ENCODE assay signal across 8 cellular contexts in the genomic region with DNA sequence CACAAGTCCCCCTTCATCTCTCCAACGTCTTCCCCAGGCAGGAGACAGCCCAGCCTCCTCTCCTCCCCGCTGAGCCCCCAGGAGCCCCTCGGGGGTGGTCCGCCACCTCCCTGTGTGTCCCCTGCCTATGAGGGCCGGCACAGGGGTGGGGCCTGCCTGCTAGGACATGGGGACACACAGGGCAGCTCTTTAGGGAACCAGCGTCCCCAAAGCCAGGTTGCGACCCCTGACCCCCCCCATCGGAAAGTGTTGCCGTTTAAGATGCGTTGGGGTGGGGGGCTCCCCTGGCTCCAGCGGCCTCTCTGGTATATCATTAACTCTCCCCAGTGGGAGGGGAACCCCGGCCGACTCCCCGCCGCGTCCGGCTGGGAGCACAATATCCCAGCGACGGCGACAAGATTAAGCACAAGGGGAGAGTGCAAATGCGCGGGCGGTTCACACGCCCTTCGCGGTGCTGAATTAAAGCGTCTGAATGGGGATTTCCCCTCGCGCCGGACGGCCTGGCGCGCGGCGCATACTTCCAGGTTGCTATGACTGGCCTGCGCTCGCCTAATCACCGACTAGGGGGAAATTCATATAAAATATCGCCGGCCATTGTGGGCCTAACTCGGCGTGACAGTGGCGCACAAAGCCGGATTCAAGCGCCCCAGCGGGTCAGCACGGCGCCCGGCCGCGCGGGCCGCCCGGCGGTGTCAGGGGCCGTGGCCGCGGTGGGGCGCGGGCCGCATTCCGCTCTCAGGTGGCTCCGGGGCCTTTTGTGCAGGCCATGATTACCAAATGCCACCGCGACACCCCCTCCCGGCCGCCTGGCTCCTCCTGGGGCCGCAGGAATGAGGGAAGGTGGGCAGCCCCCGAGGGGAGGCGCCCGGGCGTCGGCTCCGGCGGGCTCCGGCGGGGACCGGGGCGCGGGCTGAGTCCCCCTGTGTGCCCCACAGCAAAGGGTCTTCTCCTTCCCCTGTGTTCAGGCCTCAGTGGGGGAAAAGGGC. TPM values are rescaled to one million over a fixed set of nuclear protein-coding genes. Genes with fewer than 3 reads are reported as not detected.
DNase-seq lines count a peak whose midpoint lies in the region; ATAC-seq, FAIRE-seq and TF ChIP-seq lines count a peak whose summit lies in the region.

No MANE protein-coding gene starts in this region.

- POLR2A ChIA-PET in Panc1 (lab: Charles Lee) = no interaction called here

- peak; percentile 90 for ATAC-seq in GM21529 (IDR thresholded peaks at IDR 0.05; ENCODE audit: unreplicated experiment)
- ATAC-seq in Panc1 = peak; percentile 78

- DNase-seq in ELR (ENCODE audit: low read depth) (peak; percentile 10), Panc1 (ENCODE audit: low read depth, low spot score) (no peak), endothelial cell (ENCODE audit: low spot score) (peak; percentile 34), osteocyte (ENCODE audit: extremely low spot score, unreplicated experiment) (peak; percentile 81), inferior parietal cortex (ENCODE audit: extremely low spot score) (no peak), HTR-8/SVneo (ENCODE audit: insufficient read length, low spot score) (no peak)
- no peak for DNase-seq in effector CD4-positive, alpha-beta T cell

- H3K27me3 Mint-ChIP-seq in endothelial cell (ENCODE audit: unreplicated experiment) (peaks cover 11% of the 10 kb centered on the region), osteocyte (ENCODE audit: unreplicated experiment) (peaks cover 34% of the 10 kb centered on the region)

- H3K27me3 ChIP-seq in Panc1 (ENCODE audit: control insufficient read depth, insufficient read depth, low read length) = no peaks in the 10 kb centered on the region

- peaks cover 4% of the 10 kb centered on the region; the same call in 1 of the 2 replicates for H3K4me1 ChIP-seq in Panc1 (ENCODE audit: control insufficient read depth, insufficient read depth, low read length)

- H3K4me1 Mint-ChIP-seq in endothelial cell (ENCODE audit: unreplicated experiment) = no peaks in the 10 kb centered on the region
- peaks cover 2% of the 10 kb centered on the region for H3K4me1 Mint-ChIP-seq in osteocyte (ENCODE audit: unreplicated experiment)

- TF ChIP-seq CTCF in Panc1 (IDR thresholded peaks at IDR 0.05) (no peak), endothelial cell (IDR thresholded peaks at IDR 0.05; ENCODE audit: unreplicated experiment) (no peak), osteocyte (IDR thresholded peaks at IDR 0.05) (no peak)

- H3K9me3 Mint-ChIP-seq in endothelial cell (ENCODE audit: unreplicated experiment) (no peaks in the 10 kb centered on the region), osteocyte (ENCODE audit: unreplicated experiment) (peaks cover 10% of the 10 kb centered on the region)

- H3K27ac Mint-ChIP-seq in endothelial cell (ENCODE audit: unreplicated experiment) (no peak overlapping the region), osteocyte (ENCODE audit: unreplicated experiment) (no peak overlapping the region)

- peak overlapping the region in 1 of 2 experiments; percentile 11; a peak in 1 of 4 replicates for H3K4me3 ChIP-seq in Panc1 (ENCODE audit: low read depth in 2 of 2, low read length in 2 of 2)

- H3K27ac ChIP-seq in Panc1 (ENCODE audit: low read length) = no peak overlapping the region

- H3K4me3 Mint-ChIP-seq in endothelial cell (ENCODE audit: unreplicated experiment) = no peak overlapping the region
- peak overlapping the region; percentile 17 for H3K4me3 Mint-ChIP-seq in osteocyte (ENCODE audit: unreplicated experiment)

- no TSS peak for BruUV-seq in Panc1 (replicated peaks; lab: Mats Ljungman, UMichigan)

- H3K36me3 ChIP-seq in Panc1 (ENCODE audit: control insufficient read depth, insufficient read depth, low read length) = no peaks in the 10 kb centered on the region

- H3K36me3 Mint-ChIP-seq in endothelial cell (ENCODE audit: low read depth, unreplicated experiment) (no peaks in the 10 kb centered on the region), osteocyte (ENCODE audit: unreplicated experiment) (peaks cover 2% of the 10 kb centered on the region)

- FAIRE-seq in HTR-8/SVneo (lab: Jason Lieb, UNC) = no peak

- intact Hi-C loops in Panc1 (cut with micrococcal nuclease; ENCODE audit: unreplicated experiment) = no loop called here

- no peaks in the 10 kb centered on the region for H3K9me3 ChIP-seq in Panc1 (ENCODE audit: control insufficient read depth, insufficient read depth, low read depth, low read length)

- CTCF ChIA-PET in Panc1 (lab: Charles Lee) = no interaction called here

- in situ Hi-C loops in Panc1 (cut with HindIII; ENCODE audit: low pct_unique_long_range_greater_than_20kb, low sequenced_read_pairs) = no loop called here

RNA-seq across cellular contexts. Expression of a gene that starts 30.9 kb away (rescaled TPM):
- not detected for total RNA-seq in Panc1 (2021; ENCODE audit: unreplicated experiment)
- not detected for polyA plus RNA-seq in Panc1 (2012; ENCODE audit: insufficient read length)
- not detected for total RNA-seq in endothelial cell (ENCODE audit: unreplicated experiment)
- total RNA-seq in osteocyte = not detected in 2 replicates

RNA-seq across cellular contexts. Expression of a gene that starts 44.8 kb away (rescaled TPM):
- total RNA-seq in Panc1 (2021; ENCODE audit: unreplicated experiment) (321 TPM), endothelial cell (ENCODE audit: unreplicated experiment) (393 TPM), osteocyte (305 and 306 TPM in 2 replicates)
- polyA plus RNA-seq in Panc1 (2012; ENCODE audit: insufficient read length) = 556 TPM

Comparison
In these comparisons a context has a peak if more than half of its experiments do, and no peak if none do; other contexts are left out.
1. DNase-seq: peak in ELR (single experiment), endothelial cell (single experiment) and osteocyte (single experiment); none in Panc1 (single experiment), effector CD4-positive, alpha-beta T cell (single experiment), inferior parietal cortex (single experiment) and HTR-8/SVneo (single experiment).